In genomic region chr20:22339091-22339881, GRCh38 we compare ENCODE assay signal across 9 cellular contexts.
A peak's percentile ranks its signal among the peaks of the same experiment; 100 is the strongest.
DNase-seq lines count a peak whose midpoint lies in the region; ATAC-seq and TF ChIP-seq lines count a peak whose summit lies in the region.
"Had no signal": no experiment of that assay in that cellular context is flagged by ENCODE, and none has a peak within 500 bp of the region (broad histone marks: within the 10 kb centered on the region; RNA-seq: fewer than 3 reads in every experiment).

No MANE protein-coding gene starts in this region.

- H3K27me3 ChIP-seq in vagina = no peaks in the 10 kb centered on the region

- H3K27ac ChIP-seq in vagina = no peak overlapping the region
- H3K27ac ChIP-seq: neutrophil had no signal

- no peaks in the 10 kb centered on the region for H3K9me3 ChIP-seq in vagina
- H3K9me3 ChIP-seq: neutrophil had no signal

- intact Hi-C loops in vagina (cut with DNase I) = no loop called here

- no peaks in the 10 kb centered on the region for H3K36me3 Mint-ChIP-seq in memory B cell

- TF ChIP-seq CTCF in GM12875 (IDR thresholded peaks at IDR 0.05; ENCODE audit: borderline replicate concordance, insufficient read depth, low read depth, low read length) (peak; percentile 48; the same call in 1 of the 2 replicates), vagina (IDR thresholded peaks at IDR 0.05) (peak; percentile 53 to 60 (median 57))

- no peaks in the 10 kb centered on the region for H3K36me3 ChIP-seq in vagina
- H3K36me3 ChIP-seq: neutrophil had no signal

- H3K4me1 ChIP-seq in vagina = no peaks in the 10 kb centered on the region

- DNase-seq in Ammon's horn (ENCODE audit: low spot score) = peak; percentile 73
- DNase-seq in NAMALWA (ENCODE audit: low spot score) = peak; percentile 69
- peak; percentile 82 for DNase-seq in RPMI8226
- peak; percentile 55 to 75 for DNase-seq in dermis microvascular lymphatic vessel endothelial cell (ENCODE audit: low read depth in 2 of 2)
- peak; percentile 16 to 20 for DNase-seq in memory B cell (ENCODE audit: low spot score in 2 of 2)
- no peak for DNase-seq in vagina (ENCODE audit: extremely low spot score in 2 of 2)

- no peaks in the 10 kb centered on the region for H3K9me3 Mint-ChIP-seq in memory B cell

- no peak for TF ChIP-seq POLR2A in vagina (IDR thresholded peaks at IDR 0.05)

- H3K4me3 Mint-ChIP-seq in memory B cell = no peak overlapping the region

- no peak overlapping the region for H3K27ac Mint-ChIP-seq in memory B cell

- H3K4me3 ChIP-seq in GM12875 (ENCODE audit: low read depth, low read length) (no peak overlapping the region), vagina (no peak overlapping the region)

- ATAC-seq in memory B cell (ENCODE audit: low read depth) = no peak
- ATAC-seq in GM21360 (IDR thresholded peaks at IDR 0.05; ENCODE audit: unreplicated experiment) = no peak

- peaks cover 3% of the 10 kb centered on the region for H3K4me1 Mint-ChIP-seq in memory B cell

- H3K27me3 Mint-ChIP-seq in memory B cell = peaks cover 1% of the 10 kb centered on the region

Comparison
In these comparisons a context has a peak if more than half of its experiments do, and no peak if none do; other contexts are left out.
1. DNase-seq: peak in Ammon's horn (single experiment), NAMALWA (single experiment), RPMI8226 (single experiment), dermis microvascular lymphatic vessel endothelial cell (2 of 2) and memory B cell (2 of 2); none in vagina (0 of 2).